ENCODE assay signal across 1 cellular context in the genomic region with DNA sequence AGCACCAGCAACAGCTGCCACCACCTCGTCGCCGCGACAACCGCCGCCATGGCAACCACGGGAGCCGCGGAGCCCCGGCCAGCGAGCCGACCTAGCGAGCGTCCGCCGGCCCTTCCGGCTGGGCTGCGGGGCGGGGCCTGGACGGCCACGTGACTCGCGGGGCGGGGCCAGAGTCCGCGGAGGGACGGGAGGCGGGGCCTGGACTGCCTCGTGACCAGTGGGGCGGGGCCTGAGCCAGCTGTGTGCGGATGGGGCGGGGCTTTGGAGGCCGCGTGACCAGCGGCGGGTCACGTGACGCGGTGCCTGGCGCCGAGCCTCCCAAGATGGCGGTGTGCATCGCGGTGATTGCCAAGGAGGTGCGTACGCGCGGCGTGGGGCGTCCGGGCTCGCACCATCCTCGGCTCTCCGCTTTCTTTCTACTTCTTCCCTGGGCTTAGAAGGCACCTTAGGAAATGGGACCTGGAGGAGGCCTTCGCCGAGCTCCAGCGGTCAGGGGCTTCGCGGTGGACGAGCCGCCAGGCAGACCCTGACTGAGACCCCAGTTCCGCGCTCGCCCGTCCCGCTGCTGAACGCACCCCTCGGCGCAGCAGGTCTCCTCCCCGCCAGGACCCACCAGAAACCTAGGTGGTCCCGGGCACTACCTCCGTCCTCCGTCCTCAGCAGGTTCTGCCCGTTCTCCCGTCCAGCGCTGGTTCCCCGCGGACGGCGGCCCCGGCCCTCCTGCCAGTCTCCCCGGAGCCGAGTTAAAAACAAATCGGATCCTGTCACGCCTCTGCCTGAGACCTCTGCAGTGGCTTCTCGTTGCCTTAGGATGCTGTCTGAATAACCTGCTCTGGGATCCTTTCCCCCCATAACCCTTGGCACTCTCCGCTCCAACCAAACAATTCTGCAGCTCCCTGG.
TF ChIP-seq lines count a peak whose summit lies in the region.

A gene with protein sequence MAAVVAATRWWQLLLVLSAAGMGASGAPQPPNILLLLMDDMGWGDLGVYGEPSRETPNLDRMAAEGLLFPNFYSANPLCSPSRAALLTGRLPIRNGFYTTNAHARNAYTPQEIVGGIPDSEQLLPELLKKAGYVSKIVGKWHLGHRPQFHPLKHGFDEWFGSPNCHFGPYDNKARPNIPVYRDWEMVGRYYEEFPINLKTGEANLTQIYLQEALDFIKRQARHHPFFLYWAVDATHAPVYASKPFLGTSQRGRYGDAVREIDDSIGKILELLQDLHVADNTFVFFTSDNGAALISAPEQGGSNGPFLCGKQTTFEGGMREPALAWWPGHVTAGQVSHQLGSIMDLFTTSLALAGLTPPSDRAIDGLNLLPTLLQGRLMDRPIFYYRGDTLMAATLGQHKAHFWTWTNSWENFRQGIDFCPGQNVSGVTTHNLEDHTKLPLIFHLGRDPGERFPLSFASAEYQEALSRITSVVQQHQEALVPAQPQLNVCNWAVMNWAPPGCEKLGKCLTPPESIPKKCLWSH (minus strand): TSS at position 120 of the 900 bp plus-strand sequence. CDS start 70 bp downstream, at position 50.
A gene with protein sequence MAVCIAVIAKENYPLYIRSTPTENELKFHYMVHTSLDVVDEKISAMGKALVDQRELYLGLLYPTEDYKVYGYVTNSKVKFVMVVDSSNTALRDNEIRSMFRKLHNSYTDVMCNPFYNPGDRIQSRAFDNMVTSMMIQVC (plus strand): TSS at position 300 of the 900 bp plus-strand sequence. CDS start 24 bp downstream, at position 324.

TF ChIP-seq in K562, 482 proteins besides CTCF, POLR2A, EP300 and RAD21 (continued from another document and continues in another):
- TF ChIP-seq HDAC1 (IDR thresholded peaks at IDR 0.05) (peak in 1 of 2 experiments; percentile 96; a peak in 2 of 4 replicates), SIN3A (IDR thresholded peaks at IDR 0.05; ENCODE audit: borderline replicate concordance in 2 of 2, control insufficient read depth in 1 of 2, low read depth in 2 of 2, low read length in 2 of 2) (peak; percentile 78 to 98; a peak in 3 of 4 replicates), CBFA2T3 (IDR thresholded peaks at IDR 0.05) (peak; percentile 16; the same call in 1 of the 2 replicates), EP400 (IDR thresholded peaks at IDR 0.05) (no peak; the same call in 1 of the 2 replicates), MBD2 (IDR thresholded peaks at IDR 0.05; ENCODE audit: borderline replicate concordance, low read depth) (0 out of 2 replicates have a peak, but pooled peaks have one; percentile 58), FOXM1 (IDR thresholded peaks at IDR 0.05; ENCODE audit: low read depth) (no peak), FOXM1 (CRISPR knock-in tag; IDR thresholded peaks at IDR 0.05; ENCODE audit: low read depth) (0 out of 2 replicates have a peak, but pooled peaks have one; percentile 47), CHD2 (IDR thresholded peaks at IDR 0.05; ENCODE audit: low read depth, low read length) (0 out of 2 replicates have a peak, but pooled peaks have one; percentile 14), RFX1 (IDR thresholded peaks at IDR 0.05) (peak; percentile 85), BMI1 (IDR thresholded peaks at IDR 0.05; ENCODE audit: low read length) (peak; percentile 96), RBBP5 (IDR thresholded peaks at IDR 0.05; ENCODE audit: borderline replicate concordance, insufficient read depth, low read length, poor library complexity, severe bottlenecking) (peak; percentile 68), RBFOX2 (IDR thresholded peaks at IDR 0.05; ENCODE audit: low read depth, low read length) (peak; percentile 85), PML (IDR thresholded peaks at IDR 0.05; ENCODE audit: low read length) (0 out of 2 replicates have a peak, but pooled peaks have one; percentile 14), SP1 (CRISPR knock-in tag; IDR thresholded peaks at IDR 0.05) (peak; percentile 95), ZNF263 (CRISPR knock-in tag; IDR thresholded peaks at IDR 0.05; ENCODE audit: borderline replicate concordance) (0 out of 2 replicates have a peak, but pooled peaks have one; percentile 28), CHD1 (IDR thresholded peaks at IDR 0.05; ENCODE audit: low read length) (peak; percentile 12), CBFA2T2 (conservative IDR thresholded peaks at IDR 0.05) (peak; percentile 98), FOXK2 (conservative IDR thresholded peaks at IDR 0.05 in 1 of 2, IDR thresholded peaks at IDR 0.05 in 1 of 2; ENCODE audit: low read depth in 2 of 2) (peak in 1 of 2 experiments; percentile 64; a peak in 1 of 4 replicates), SAFB2 (IDR thresholded peaks at IDR 0.05; ENCODE audit: borderline replicate concordance, low read depth, low read length, severe bottlenecking) (no peak), ZBTB11 (CRISPR knock-in tag; IDR thresholded peaks at IDR 0.05) (peak in 1 of 3 experiments; percentile 55; a peak in 1 of 6 replicates), KAT8 (IDR thresholded peaks at IDR 0.05; ENCODE audit: low read depth) (no peak), SMC3 (conservative IDR thresholded peaks at IDR 0.05; ENCODE audit: insufficient read depth, low read depth, low read length) (no peak), ELF2 (CRISPR knock-in tag; IDR thresholded peaks at IDR 0.05) (0 out of 2 replicates have a peak, but pooled peaks have one; percentile 44), GABPB1 (CRISPR knock-in tag; IDR thresholded peaks at IDR 0.05) (peak; percentile 74), POLR2G (IDR thresholded peaks at IDR 0.05; ENCODE audit: low read depth, low read length) (peak; percentile 88), MXI1 (IDR thresholded peaks at IDR 0.05; ENCODE audit: low read depth, low read length) (peak; percentile 98), HDAC2 (IDR thresholded peaks at IDR 0.05) (0 out of 2 replicates have a peak, but pooled peaks have one; percentile 59), YY1 (IDR thresholded peaks at IDR 0.05; ENCODE audit: borderline replicate concordance in 1 of 3, control insufficient read depth in 1 of 3, extremely low read depth in 1 of 3, insufficient read depth in 3 of 3, insufficient read length in 1 of 3, insufficient replicate concordance in 2 of 3, low read depth in 1 of 3, low read length in 2 of 3) (peak; percentile 88 to 97 (median 97)), PRPF4 (IDR thresholded peaks at IDR 0.05; ENCODE audit: insufficient read depth, low read depth, low read length, poor library complexity, severe bottlenecking) (no peak), POLR2B (IDR thresholded peaks at IDR 0.05; ENCODE audit: low read depth, partially characterized antibody) (peak; percentile 22), RBM22 (IDR thresholded peaks at IDR 0.05; ENCODE audit: low read depth, low read length, poor library complexity, severe bottlenecking) (peak; percentile 100), GMEB1 (CRISPR knock-in tag; IDR thresholded peaks at IDR 0.05) (0 out of 2 replicates have a peak, but pooled peaks have one; percentile 44), SMAD4 (CRISPR knock-in tag; conservative IDR thresholded peaks at IDR 0.05) (0 out of 2 replicates have a peak, but pooled peaks have one; percentile 21), OTX1 (CRISPR knock-in tag; IDR thresholded peaks at IDR 0.05) (peak; percentile 66; the same call in 1 of the 2 replicates), NFIC (IDR thresholded peaks at IDR 0.05) (peak; percentile 79)
- TF ChIP-seq, protein P1, sequence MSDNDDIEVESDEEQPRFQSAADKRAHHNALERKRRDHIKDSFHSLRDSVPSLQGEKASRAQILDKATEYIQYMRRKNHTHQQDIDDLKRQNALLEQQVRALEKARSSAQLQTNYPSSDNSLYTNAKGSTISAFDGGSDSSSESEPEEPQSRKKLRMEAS (CRISPR knock-in tag; IDR thresholded peaks at IDR 0.05), result peak; percentile 95
- TF ChIP-seq, protein P2, sequence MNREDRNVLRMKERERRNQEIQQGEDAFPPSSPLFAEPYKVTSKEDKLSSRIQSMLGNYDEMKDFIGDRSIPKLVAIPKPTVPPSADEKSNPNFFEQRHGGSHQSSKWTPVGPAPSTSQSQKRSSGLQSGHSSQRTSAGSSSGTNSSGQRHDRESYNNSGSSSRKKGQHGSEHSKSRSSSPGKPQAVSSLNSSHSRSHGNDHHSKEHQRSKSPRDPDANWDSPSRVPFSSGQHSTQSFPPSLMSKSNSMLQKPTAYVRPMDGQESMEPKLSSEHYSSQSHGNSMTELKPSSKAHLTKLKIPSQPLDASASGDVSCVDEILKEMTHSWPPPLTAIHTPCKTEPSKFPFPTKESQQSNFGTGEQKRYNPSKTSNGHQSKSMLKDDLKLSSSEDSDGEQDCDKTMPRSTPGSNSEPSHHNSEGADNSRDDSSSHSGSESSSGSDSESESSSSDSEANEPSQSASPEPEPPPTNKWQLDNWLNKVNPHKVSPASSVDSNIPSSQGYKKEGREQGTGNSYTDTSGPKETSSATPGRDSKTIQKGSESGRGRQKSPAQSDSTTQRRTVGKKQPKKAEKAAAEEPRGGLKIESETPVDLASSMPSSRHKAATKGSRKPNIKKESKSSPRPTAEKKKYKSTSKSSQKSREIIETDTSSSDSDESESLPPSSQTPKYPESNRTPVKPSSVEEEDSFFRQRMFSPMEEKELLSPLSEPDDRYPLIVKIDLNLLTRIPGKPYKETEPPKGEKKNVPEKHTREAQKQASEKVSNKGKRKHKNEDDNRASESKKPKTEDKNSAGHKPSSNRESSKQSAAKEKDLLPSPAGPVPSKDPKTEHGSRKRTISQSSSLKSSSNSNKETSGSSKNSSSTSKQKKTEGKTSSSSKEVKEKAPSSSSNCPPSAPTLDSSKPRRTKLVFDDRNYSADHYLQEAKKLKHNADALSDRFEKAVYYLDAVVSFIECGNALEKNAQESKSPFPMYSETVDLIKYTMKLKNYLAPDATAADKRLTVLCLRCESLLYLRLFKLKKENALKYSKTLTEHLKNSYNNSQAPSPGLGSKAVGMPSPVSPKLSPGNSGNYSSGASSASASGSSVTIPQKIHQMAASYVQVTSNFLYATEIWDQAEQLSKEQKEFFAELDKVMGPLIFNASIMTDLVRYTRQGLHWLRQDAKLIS (CRISPR knock-in tag; IDR thresholded peaks at IDR 0.05), result no peak
- TF ChIP-seq, protein P3, sequence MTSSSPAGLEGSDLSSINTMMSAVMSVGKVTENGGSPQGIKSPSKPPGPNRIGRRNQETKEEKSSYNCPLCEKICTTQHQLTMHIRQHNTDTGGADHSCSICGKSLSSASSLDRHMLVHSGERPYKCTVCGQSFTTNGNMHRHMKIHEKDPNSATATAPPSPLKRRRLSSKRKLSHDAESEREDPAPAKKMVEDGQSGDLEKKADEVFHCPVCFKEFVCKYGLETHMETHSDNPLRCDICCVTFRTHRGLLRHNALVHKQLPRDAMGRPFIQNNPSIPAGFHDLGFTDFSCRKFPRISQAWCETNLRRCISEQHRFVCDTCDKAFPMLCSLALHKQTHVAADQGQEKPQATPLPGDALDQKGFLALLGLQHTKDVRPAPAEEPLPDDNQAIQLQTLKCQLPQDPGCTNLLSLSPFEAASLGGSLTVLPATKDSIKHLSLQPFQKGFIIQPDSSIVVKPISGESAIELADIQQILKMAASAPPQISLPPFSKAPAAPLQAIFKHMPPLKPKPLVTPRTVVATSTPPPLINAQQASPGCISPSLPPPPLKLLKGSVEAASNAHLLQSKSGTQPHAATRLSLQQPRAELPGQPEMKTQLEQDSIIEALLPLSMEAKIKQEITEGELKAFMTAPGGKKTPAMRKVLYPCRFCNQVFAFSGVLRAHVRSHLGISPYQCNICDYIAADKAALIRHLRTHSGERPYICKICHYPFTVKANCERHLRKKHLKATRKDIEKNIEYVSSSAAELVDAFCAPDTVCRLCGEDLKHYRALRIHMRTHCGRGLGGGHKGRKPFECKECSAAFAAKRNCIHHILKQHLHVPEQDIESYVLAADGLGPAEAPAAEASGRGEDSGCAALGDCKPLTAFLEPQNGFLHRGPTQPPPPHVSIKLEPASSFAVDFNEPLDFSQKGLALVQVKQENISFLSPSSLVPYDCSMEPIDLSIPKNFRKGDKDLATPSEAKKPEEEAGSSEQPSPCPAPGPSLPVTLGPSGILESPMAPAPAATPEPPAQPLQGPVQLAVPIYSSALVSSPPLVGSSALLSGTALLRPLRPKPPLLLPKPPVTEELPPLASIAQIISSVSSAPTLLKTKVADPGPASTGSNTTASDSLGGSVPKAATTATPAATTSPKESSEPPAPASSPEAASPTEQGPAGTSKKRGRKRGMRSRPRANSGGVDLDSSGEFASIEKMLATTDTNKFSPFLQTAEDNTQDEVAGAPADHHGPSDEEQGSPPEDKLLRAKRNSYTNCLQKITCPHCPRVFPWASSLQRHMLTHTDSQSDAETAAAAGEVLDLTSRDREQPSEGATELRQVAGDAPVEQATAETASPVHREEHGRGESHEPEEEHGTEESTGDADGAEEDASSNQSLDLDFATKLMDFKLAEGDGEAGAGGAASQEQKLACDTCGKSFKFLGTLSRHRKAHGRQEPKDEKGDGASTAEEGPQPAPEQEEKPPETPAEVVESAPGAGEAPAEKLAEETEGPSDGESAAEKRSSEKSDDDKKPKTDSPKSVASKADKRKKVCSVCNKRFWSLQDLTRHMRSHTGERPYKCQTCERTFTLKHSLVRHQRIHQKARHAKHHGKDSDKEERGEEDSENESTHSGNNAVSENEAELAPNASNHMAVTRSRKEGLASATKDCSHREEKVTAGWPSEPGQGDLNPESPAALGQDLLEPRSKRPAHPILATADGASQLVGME (CRISPR knock-in tag; IDR thresholded peaks at IDR 0.05), result peak; percentile 78; the same call in 1 of the 2 replicates
